In genomic region chr17:76405967-76406647, GRCh38 we compare ENCODE assay signal across 1 cellular context.
TF ChIP-seq lines count a peak whose summit lies in the region.

No MANE protein-coding gene starts in this region.

TF ChIP-seq in K562, 482 proteins besides CTCF, POLR2A, EP300 and RAD21 (continued from another document):
- TF ChIP-seq HOMEZ (CRISPR knock-in tag; IDR thresholded peaks at IDR 0.05) (no peak), RBM25 (IDR thresholded peaks at IDR 0.05; ENCODE audit: low read depth, low read length, severe bottlenecking) (no peak), ESRRB (CRISPR knock-in tag; IDR thresholded peaks at IDR 0.05; ENCODE audit: borderline replicate concordance) (no peak), CEBPB (tag; IDR thresholded peaks at IDR 0.05) (no peak), BCL6 (CRISPR knock-in tag; IDR thresholded peaks at IDR 0.05) (peak; percentile 87), RCOR1 (IDR thresholded peaks at IDR 0.05; ENCODE audit: borderline replicate concordance in 1 of 2, low read depth in 2 of 2, low read length in 2 of 2) (peak; percentile 98 to 100), DNMT1 (IDR thresholded peaks at IDR 0.05) (no peak), SMAD4 (CRISPR knock-in tag; conservative IDR thresholded peaks at IDR 0.05) (peak; percentile 99), ZNF644 (tag; IDR thresholded peaks at IDR 0.05; ENCODE audit: low read depth) (peak; percentile 98), NR3C1 (CRISPR knock-in tag; IDR thresholded peaks at IDR 0.05) (no peak), ZNF639 (CRISPR knock-in tag; conservative IDR thresholded peaks at IDR 0.05 in 1 of 2, IDR thresholded peaks at IDR 0.05 in 1 of 2) (peak in 1 of 2 experiments; percentile 96; a peak in 2 of 4 replicates), LARP7 (IDR thresholded peaks at IDR 0.05) (no peak), GTF2F1 (IDR thresholded peaks at IDR 0.05; ENCODE audit: low read depth, low read length) (no peak), CGGBP1 (CRISPR knock-in tag; IDR thresholded peaks at IDR 0.05) (no peak), CLOCK (CRISPR knock-in tag; IDR thresholded peaks at IDR 0.05; ENCODE audit: borderline replicate concordance) (peak; percentile 73; the same call in 1 of the 2 replicates), FOXO4 (CRISPR knock-in tag; IDR thresholded peaks at IDR 0.05) (no peak), RBFOX2 (IDR thresholded peaks at IDR 0.05; ENCODE audit: low read depth, low read length) (peak; percentile 40; the same call in 1 of the 2 replicates), ZNF512 (tag; IDR thresholded peaks at IDR 0.05) (no peak), ZNF316 (IDR thresholded peaks at IDR 0.05) (peak; percentile 64), ZBTB1 (CRISPR knock-in tag; IDR thresholded peaks at IDR 0.05; ENCODE audit: borderline replicate concordance, low read depth) (no peak), ZNF408 (CRISPR knock-in tag; IDR thresholded peaks at IDR 0.05; ENCODE audit: low read depth) (no peak)
